ENCODE assay signal across 8 cellular contexts in the genomic region with DNA sequence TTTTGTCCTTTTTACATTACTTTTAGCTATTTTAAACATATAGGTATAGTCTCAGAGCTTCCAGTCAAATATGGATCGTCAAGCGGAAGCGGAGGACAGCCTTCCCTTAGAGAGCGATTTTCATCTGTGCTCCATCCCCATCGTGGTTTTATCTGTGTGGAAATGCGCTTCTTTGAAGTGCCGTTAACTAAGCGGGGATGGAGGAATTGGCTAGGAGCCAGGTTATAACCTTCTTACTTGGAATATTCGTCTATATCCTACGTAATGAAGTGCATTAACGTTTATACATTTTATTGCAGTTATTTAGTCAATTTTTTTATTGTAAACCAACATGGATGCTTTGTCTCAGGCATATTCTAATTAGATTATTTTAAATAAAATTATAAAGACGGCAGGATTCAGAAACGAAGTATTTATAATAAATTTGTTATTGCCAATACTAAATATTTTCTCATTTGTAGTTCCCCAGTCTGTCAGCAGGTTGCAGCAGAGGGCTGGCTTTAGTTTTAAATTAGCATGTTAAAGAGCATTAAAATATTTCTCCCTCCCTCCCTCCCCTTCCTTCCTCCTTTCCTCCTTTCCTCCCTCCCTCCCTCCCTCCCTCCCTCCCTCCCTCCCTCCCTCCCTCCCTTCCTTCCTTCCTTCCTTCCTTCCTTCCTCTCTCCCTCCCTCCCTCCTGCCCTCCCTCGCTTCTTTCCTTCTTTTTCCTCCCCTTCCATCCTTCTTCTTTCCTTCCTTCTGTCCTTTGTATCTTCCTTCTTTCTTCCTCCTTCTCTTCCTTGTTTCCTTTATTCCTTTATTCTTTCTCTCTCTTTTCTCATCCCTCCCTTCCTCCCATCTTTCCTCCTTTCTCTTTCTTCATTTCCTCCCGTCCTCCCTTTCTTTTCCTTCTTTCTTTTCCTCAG.
A peak's percentile ranks its signal among the peaks of the same experiment; 100 is the strongest.
DNase-seq lines count a peak whose midpoint lies in the region; ATAC-seq, FAIRE-seq and TF ChIP-seq lines count a peak whose summit lies in the region.

No MANE protein-coding gene starts in this region.

- intact Hi-C loops in colonic mucosa (cut with DNase I): loop anchor here (2.0 kb wide), 1 partner anchor 536 kb away; no protein-coding TSS in a partner anchor

- H3K27me3 ChIP-seq in OCI-LY3 (ENCODE audit: low read depth, low read length) (no peaks in the 10 kb centered on the region), colonic mucosa (no peaks in the 10 kb centered on the region)

- in situ Hi-C loops in GM13977 (cut with MboI; ENCODE audit: low pct_unique_long_range_greater_than_20kb, low sequenced_read_pairs, unreplicated experiment): loop anchor here (25.0 kb wide), 1 partner anchor 539 kb away; no protein-coding TSS in a partner anchor

- peak overlapping the region; percentile 52 for H3K4me2 ChIP-seq in OCI-LY3 (ENCODE audit: low read length)

- H3K79me2 ChIP-seq in OCI-LY3 (ENCODE audit: low read length): no peaks in the 10 kb centered on the region

- H3K4me3 ChIP-seq in OCI-LY3 (ENCODE audit: low read length) (peak overlapping the region; percentile 47), colonic mucosa (no peak overlapping the region)

- H4K20me1 ChIP-seq in OCI-LY3 (ENCODE audit: insufficient read depth, low read length): no peaks in the 10 kb centered on the region

- peaks cover 10% of the 10 kb centered on the region for H3K4me1 ChIP-seq in OCI-LY3 (ENCODE audit: low read length)
- H3K4me1 ChIP-seq in colonic mucosa: no peaks in the 10 kb centered on the region

- peak; percentile 60 for TF ChIP-seq CTCF in AG09319 (IDR thresholded peaks at IDR 0.05; ENCODE audit: low read depth, low read length)
- peak; percentile 70 for TF ChIP-seq CTCF in GM13977 (IDR thresholded peaks at IDR 0.05; ENCODE audit: extremely low read depth, insufficient read depth, missing control alignments)
- peak; percentile 40 for TF ChIP-seq CTCF in OCI-LY3 (IDR thresholded peaks at IDR 0.05; ENCODE audit: low read depth, low read length)
- peak; percentile 39 for TF ChIP-seq CTCF in colonic mucosa (IDR thresholded peaks at IDR 0.05)

- H3K9ac ChIP-seq in OCI-LY3 (ENCODE audit: low read length): no peak overlapping the region
- H3K9ac ChIP-seq in colonic mucosa (ENCODE audit: low read depth in 2 of 2, low read length in 2 of 2): no peak overlapping the region

- H2AFZ ChIP-seq in OCI-LY3 (ENCODE audit: low read depth, low read length): peak overlapping the region; percentile 68

- TF ChIP-seq POLR2A in H54 (IDR thresholded peaks at IDR 0.05; ENCODE audit: low read depth, low read length): no peak

- H3K9me3 ChIP-seq in OCI-LY3 (ENCODE audit: insufficient read depth, low read length) (no peaks in the 10 kb centered on the region), colonic mucosa (no peaks in the 10 kb centered on the region)

- H3K27ac ChIP-seq in OCI-LY3 (ENCODE audit: low read length) (no peak overlapping the region), colonic mucosa (no peak overlapping the region)

- DNase-seq in AG09319 (ENCODE audit: extremely low read depth, low read depth) (no peak), GM13977 (ENCODE audit: low spot score) (peak; percentile 13), colonic mucosa (peak; percentile 25), pons (ENCODE audit: low spot score) (peak; percentile 53), T-helper 9 cell (no peak), H54 (ENCODE audit: insufficient read length, low spot score) (no peak)

- FAIRE-seq in H54 (lab: Jason Lieb, UNC): no peak

- H3K36me3 ChIP-seq in OCI-LY3 (replicated peaks; ENCODE audit: low read depth, low read length) (no peaks in the 10 kb centered on the region), colonic mucosa (no peaks in the 10 kb centered on the region)

- ATAC-seq in GM19328 (IDR thresholded peaks at IDR 0.05; ENCODE audit: unreplicated experiment): no peak

Comparison
In these comparisons a context has a peak if more than half of its experiments do, and no peak if none do; other contexts are left out.
1. DNase-seq: peak in GM13977 (single experiment), colonic mucosa (single experiment) and pons (single experiment); none in AG09319 (single experiment), T-helper 9 cell (single experiment) and H54 (single experiment).
2. Peak in every context shown above with its lines, with median percentiles within 50 percentile points of each other: CTCF ChIP-seq.